ENCODE assay signal across 8 cellular contexts in genomic region chr9:136687721-136688223, GRCh38.
DNase-seq lines count a peak whose midpoint lies in the region; ATAC-seq and TF ChIP-seq lines count a peak whose summit lies in the region.

No MANE protein-coding gene starts in this region.

- no peaks in the 10 kb centered on the region for H3K9me3 ChIP-seq in HUES6 (ENCODE audit: control insufficient read depth, insufficient read depth, low read depth, low read length)
- H3K9me3 ChIP-seq in duodenal mucosa (ENCODE audit: control insufficient read depth in 1 of 2, low read length in 2 of 2): no peaks in the 10 kb centered on the region

- in situ Hi-C loops in KBM-7 (cut with MboI; ENCODE audit: low pct_unique_long_range_greater_than_20kb, low sequenced_read_pairs): no loop called here

- H3K4me1 ChIP-seq in HUES6 (ENCODE audit: control insufficient read depth, insufficient read depth, low read length): peaks cover 46% of the 10 kb centered on the region
- peaks cover 27 to 45% of the 10 kb centered on the region in 2 donors for H3K4me1 ChIP-seq in duodenal mucosa (ENCODE audit: control insufficient read depth in 1 of 2, insufficient read depth in 2 of 2, low read length in 2 of 2)

- peak overlapping the region; percentile 53 for H3K4me3 ChIP-seq in HUES6 (ENCODE audit: low read depth, low read length)
- peak overlapping the region in 1 of 2 donors; percentile 36 for H3K4me3 ChIP-seq in duodenal mucosa (ENCODE audit: low read depth in 1 of 2, low read length in 2 of 2)

- H3K27me3 ChIP-seq in HUES6 (ENCODE audit: control insufficient read depth, insufficient read depth, low read length) (peaks cover 25% of the 10 kb centered on the region; the same call in 1 of the 2 replicates), duodenal mucosa (ENCODE audit: control insufficient read depth in 1 of 2, insufficient read depth in 2 of 2, low read length in 2 of 2) (no peaks in the 10 kb centered on the region)

- H3K4me1 Mint-ChIP-seq in nephron: no peaks in the 10 kb centered on the region

- ATAC-seq in HG03469 (IDR thresholded peaks at IDR 0.05; ENCODE audit: unreplicated experiment) (no peak), GM21528 (IDR thresholded peaks at IDR 0.05; ENCODE audit: low FRiP score, unreplicated experiment) (no peak)

- H3K36me3 ChIP-seq in HUES6 (ENCODE audit: control insufficient read depth, insufficient read depth, low read length) (no peaks in the 10 kb centered on the region), duodenal mucosa (ENCODE audit: control insufficient read depth in 1 of 2, insufficient read depth in 2 of 2, low read length in 2 of 2) (no peaks in the 10 kb centered on the region)

- no peaks in the 10 kb centered on the region for H3K9me3 Mint-ChIP-seq in nephron

- H3K36me3 Mint-ChIP-seq in nephron (ENCODE audit: low read depth): no peaks in the 10 kb centered on the region

- H3K27ac Mint-ChIP-seq in nephron: no peak overlapping the region

- H3K4me3 Mint-ChIP-seq in nephron: peak overlapping the region; percentile 64 to 82 (median 81)

- no peak for TF ChIP-seq CTCF in nephron (IDR thresholded peaks at IDR 0.05; ENCODE audit: unreplicated experiment in 3 of 3)

- no peaks in the 10 kb centered on the region for H3K27me3 Mint-ChIP-seq in nephron (ENCODE audit: low read depth)

- H3K9ac ChIP-seq in HUES6 (ENCODE audit: low read length) (no peak overlapping the region), duodenal mucosa (ENCODE audit: low read depth in 1 of 2, low read length in 2 of 2) (no peak overlapping the region)

- H3K27ac ChIP-seq in HUES6 (ENCODE audit: low read depth, low read length) (no peak overlapping the region), duodenal mucosa (ENCODE audit: low read depth, low read length) (peak overlapping the region; percentile 84)

- DNase-seq in COLO668 (lab: John Stamatoyannopoulos, UW; ENCODE audit: unreplicated experiment) (peak; percentile 82), KBM-7 (no peak)
- no peak for DNase-seq in activated CD4-positive, alpha-beta T cell treated with anti-CD3 and anti-CD28 coated beads, Interleukin-2, amount 50 U/mL, for 48 hours
